ENCODE assay signal across 6 cellular contexts in genomic region chr9:126230692-126231091, GRCh38.
"Had no signal": no experiment of that assay in that cellular context is flagged by ENCODE, and none has a peak within 500 bp of the region (broad histone marks: within the 10 kb centered on the region; RNA-seq: fewer than 3 reads in every experiment).

No MANE protein-coding gene starts in this region.

- H3K9me3 Mint-ChIP-seq: GM23338, HFFc6 had no signal

- H3K4me3 Mint-ChIP-seq: GM23338, HFFc6 had no signal

- H3K4me1 ChIP-seq: HAP-1 had no signal

- H3K36me3 ChIP-seq: HAP-1 had no signal

- H3K4me1 Mint-ChIP-seq: GM23338 had no signal

- H2AFZ ChIP-seq: GM23338 had no signal

- H3K9me3 ChIP-seq: HAP-1 had no signal

- H3K27ac ChIP-seq: HL-60 had no signal

- DNase-seq: HFFc6, IMR-90 had no signal

- H3K4me2 ChIP-seq: GM23338 had no signal

- H3K4me3 ChIP-seq: GM23338, HAP-1, K562 had no signal

- H3K27ac Mint-ChIP-seq: GM23338, HFFc6 had no signal
